Comparison of ENCODE assay signal across 1 cellular context in the genomic region with DNA sequence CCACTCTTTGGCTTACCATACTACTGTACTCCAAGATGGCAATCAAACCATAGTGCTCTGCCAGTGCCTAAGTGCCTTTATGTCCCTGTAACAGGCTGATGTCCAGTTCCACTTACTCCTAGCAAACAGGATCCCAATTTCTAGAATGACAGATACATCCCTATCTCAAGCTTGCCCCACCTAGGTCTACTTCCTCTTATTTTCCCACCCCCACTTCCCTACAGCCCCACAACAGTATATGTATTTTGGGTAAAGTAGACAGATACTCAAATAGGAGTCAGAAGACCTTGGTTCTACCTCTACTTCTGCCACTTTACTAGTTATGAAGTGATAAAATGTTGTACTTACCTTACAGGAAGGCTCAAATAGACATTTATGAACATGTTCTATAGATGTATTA.
TF ChIP-seq lines count a peak whose summit lies in the region.

No MANE protein-coding gene starts in this region.

TF ChIP-seq in SK-N-SH treated with all-trans-retinoic acid at 6 μM for 48 hours, 23 proteins besides CTCF, POLR2A, EP300 and RAD21 (continued from another document):
- TF ChIP-seq, protein P1, sequence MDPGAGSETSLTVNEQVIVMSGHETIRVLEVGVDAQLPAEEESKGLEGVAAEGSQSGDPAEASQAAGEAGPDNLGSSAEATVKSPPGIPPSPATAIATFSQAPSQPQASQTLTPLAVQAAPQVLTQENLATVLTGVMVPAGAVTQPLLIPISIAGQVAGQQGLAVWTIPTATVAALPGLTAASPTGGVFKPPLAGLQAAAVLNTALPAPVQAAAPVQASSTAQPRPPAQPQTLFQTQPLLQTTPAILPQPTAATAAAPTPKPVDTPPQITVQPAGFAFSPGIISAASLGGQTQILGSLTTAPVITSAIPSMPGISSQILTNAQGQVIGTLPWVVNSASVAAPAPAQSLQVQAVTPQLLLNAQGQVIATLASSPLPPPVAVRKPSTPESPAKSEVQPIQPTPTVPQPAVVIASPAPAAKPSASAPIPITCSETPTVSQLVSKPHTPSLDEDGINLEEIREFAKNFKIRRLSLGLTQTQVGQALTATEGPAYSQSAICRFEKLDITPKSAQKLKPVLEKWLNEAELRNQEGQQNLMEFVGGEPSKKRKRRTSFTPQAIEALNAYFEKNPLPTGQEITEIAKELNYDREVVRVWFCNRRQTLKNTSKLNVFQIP (CRISPR knock-in tag; IDR thresholded peaks at IDR 0.05; ENCODE audit: borderline replicate concordance, low read depth), result no peak
- TF ChIP-seq ZNF8 (CRISPR knock-in tag; IDR thresholded peaks at IDR 0.05) (no peak), ISL1 (CRISPR knock-in tag; IDR thresholded peaks at IDR 0.05) (no peak), ESRRG (CRISPR knock-in tag; IDR thresholded peaks at IDR 0.05) (no peak), GLIS3 (CRISPR knock-in tag; IDR thresholded peaks at IDR 0.05) (no peak)
- TF ChIP-seq, protein P2, sequence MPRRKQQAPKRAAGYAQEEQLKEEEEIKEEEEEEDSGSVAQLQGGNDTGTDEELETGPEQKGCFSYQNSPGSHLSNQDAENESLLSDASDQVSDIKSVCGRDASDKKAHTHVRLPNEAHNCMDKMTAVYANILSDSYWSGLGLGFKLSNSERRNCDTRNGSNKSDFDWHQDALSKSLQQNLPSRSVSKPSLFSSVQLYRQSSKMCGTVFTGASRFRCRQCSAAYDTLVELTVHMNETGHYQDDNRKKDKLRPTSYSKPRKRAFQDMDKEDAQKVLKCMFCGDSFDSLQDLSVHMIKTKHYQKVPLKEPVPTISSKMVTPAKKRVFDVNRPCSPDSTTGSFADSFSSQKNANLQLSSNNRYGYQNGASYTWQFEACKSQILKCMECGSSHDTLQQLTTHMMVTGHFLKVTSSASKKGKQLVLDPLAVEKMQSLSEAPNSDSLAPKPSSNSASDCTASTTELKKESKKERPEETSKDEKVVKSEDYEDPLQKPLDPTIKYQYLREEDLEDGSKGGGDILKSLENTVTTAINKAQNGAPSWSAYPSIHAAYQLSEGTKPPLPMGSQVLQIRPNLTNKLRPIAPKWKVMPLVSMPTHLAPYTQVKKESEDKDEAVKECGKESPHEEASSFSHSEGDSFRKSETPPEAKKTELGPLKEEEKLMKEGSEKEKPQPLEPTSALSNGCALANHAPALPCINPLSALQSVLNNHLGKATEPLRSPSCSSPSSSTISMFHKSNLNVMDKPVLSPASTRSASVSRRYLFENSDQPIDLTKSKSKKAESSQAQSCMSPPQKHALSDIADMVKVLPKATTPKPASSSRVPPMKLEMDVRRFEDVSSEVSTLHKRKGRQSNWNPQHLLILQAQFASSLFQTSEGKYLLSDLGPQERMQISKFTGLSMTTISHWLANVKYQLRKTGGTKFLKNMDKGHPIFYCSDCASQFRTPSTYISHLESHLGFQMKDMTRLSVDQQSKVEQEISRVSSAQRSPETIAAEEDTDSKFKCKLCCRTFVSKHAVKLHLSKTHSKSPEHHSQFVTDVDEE (CRISPR knock-in tag; IDR thresholded peaks at IDR 0.05), result no peak
TF ChIP-seq in SK-N-SH treated with all-trans-retinoic acid at 6 μM for 48 hours: peak in this region for 0.
